In the genomic region with DNA sequence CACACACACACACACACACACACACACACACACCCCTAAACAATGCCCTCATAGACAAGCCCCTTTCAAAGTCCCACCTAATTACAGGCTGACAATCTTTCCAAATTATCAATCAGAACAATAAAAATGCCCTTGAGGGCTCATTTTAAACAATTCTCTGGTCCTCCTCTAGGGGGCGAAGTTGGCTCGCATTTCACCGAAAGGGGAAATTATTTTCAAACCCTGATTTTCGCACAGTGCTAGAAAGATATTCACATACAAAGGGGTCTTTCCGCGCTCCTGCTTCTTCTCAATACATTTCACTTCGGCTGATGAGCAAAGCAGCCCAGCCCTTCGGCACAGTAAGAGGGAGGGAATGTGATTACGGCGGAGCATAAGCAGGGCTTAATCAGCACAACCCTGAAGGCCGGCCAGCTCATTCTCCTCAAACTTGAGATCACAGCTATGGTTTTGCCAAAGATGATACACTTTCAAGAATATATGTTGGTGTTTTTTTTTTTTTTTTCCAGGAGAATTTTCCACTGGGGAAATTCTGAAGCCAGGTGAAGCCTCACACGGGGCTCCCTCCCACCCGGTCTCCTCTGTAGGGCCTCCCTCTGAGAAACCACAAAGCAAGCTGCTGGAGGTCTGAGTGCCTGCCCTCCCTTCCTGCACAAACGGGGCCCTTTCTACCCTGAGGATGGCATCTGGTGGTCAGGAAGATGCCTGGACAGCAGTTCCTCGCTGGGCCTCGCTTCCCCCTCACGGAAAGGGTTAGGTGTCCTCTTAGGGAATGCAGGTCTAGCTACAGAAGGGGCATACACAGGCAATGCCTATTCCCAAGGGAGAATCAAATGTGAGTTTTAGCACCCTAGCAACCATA, we compare ENCODE assay signal across 9 cellular contexts.
DNase-seq lines count a peak whose midpoint lies in the region; ATAC-seq and TF ChIP-seq lines count a peak whose summit lies in the region.
"Had no signal": no experiment of that assay in that cellular context is flagged by ENCODE, and none has a peak within 500 bp of the region (broad histone marks: within the 10 kb centered on the region; RNA-seq: fewer than 3 reads in every experiment).

No MANE protein-coding gene starts in this region.

- intact Hi-C loops in left cardiac atrium (cut with DNase I) = loop anchor here (5.0 to 10.0 kb wide), 4 partner anchors 66 to 346 kb away; a partner anchor contains a TSS

- H3K9me3 ChIP-seq in OCI-LY3 (ENCODE audit: insufficient read depth, low read length) = no peaks in the 10 kb centered on the region

- peaks cover 36% of the 10 kb centered on the region for H3K4me1 Mint-ChIP-seq in activated naive CD8-positive, alpha-beta T cell treated with anti-CD3 and anti-CD28 coated beads for 36 hours

- no peak overlapping the region for H2AFZ ChIP-seq in OCI-LY3 (ENCODE audit: low read depth, low read length)

- H3K4me3 ChIP-seq in OCI-LY3 (ENCODE audit: low read length) = no peak overlapping the region
- H3K4me3 ChIP-seq: skin epidermis had no signal

- ATAC-seq in HG03103 (IDR thresholded peaks at IDR 0.05; ENCODE audit: low read depth, unreplicated experiment) (peak; percentile 49), left cardiac atrium (peak; percentile 72 to 92), GM18873 (IDR thresholded peaks at IDR 0.05; ENCODE audit: low FRiP score, unreplicated experiment) (no peak)

- no peaks in the 10 kb centered on the region for H3K36me3 ChIP-seq in OCI-LY3 (replicated peaks; ENCODE audit: low read depth, low read length)

- H3K27me3 Mint-ChIP-seq in activated naive CD8-positive, alpha-beta T cell treated with anti-CD3 and anti-CD28 coated beads for 36 hours = peaks cover 44% of the 10 kb centered on the region

- no peaks in the 10 kb centered on the region for H3K4me1 ChIP-seq in OCI-LY3 (ENCODE audit: low read length)

- H3K27me3 ChIP-seq in OCI-LY3 (ENCODE audit: low read depth, low read length) = no peaks in the 10 kb centered on the region; the same call in 1 of the 2 replicates

- no peak overlapping the region for H3K27ac ChIP-seq in OCI-LY3 (ENCODE audit: low read length)

- H3K4me3 Mint-ChIP-seq in activated naive CD8-positive, alpha-beta T cell treated with anti-CD3 and anti-CD28 coated beads for 36 hours = peak overlapping the region; percentile 12

- no peaks in the 10 kb centered on the region for H4K20me1 ChIP-seq in OCI-LY3 (ENCODE audit: insufficient read depth, low read length)

- no peak overlapping the region for H3K9ac ChIP-seq in OCI-LY3 (ENCODE audit: low read length)

- DNase-seq in NCI-H1092 treated with DMSO at 0.1 percent for 48 hours (lab: John Stamatoyannopoulos, UW) (peak; percentile 31), NCI-H1092 (lab: John Stamatoyannopoulos, UW) (no peak), left cardiac atrium (peak; percentile 46), pons (ENCODE audit: low spot score) (peak; percentile 35)
- DNase-seq in activated naive CD8-positive, alpha-beta T cell treated with anti-CD3 and anti-CD28 coated beads for 36 hours = peak; percentile 38

- H3K9me3 Mint-ChIP-seq in activated naive CD8-positive, alpha-beta T cell treated with anti-CD3 and anti-CD28 coated beads for 36 hours = no peaks in the 10 kb centered on the region

- H3K27ac Mint-ChIP-seq in activated naive CD8-positive, alpha-beta T cell treated with anti-CD3 and anti-CD28 coated beads for 36 hours = no peak overlapping the region

- no peaks in the 10 kb centered on the region for H3K79me2 ChIP-seq in OCI-LY3 (ENCODE audit: low read length)

- no peak overlapping the region for H3K4me2 ChIP-seq in OCI-LY3 (ENCODE audit: low read length)

- H3K36me3 Mint-ChIP-seq in activated naive CD8-positive, alpha-beta T cell treated with anti-CD3 and anti-CD28 coated beads for 36 hours = no peaks in the 10 kb centered on the region

- TF ChIP-seq CTCF in OCI-LY3 (IDR thresholded peaks at IDR 0.05; ENCODE audit: low read depth, low read length) = peak; percentile 68
